Comparison of ENCODE assay signal across 9 cellular contexts in genomic region chr17:39638317-39638716, GRCh38. TPM values are rescaled to one million over a fixed set of nuclear protein-coding genes. Genes with fewer than 3 reads are reported as not detected.
A peak's percentile ranks its signal among the peaks of the same experiment; 100 is the strongest.
DNase-seq lines count a peak whose midpoint lies in the region; TF ChIP-seq lines count a peak whose summit lies in the region.
"Had no signal": no experiment of that assay in that cellular context is flagged by ENCODE, and none has a peak within 500 bp of the region (broad histone marks: within the 10 kb centered on the region; RNA-seq: fewer than 3 reads in every experiment).

No MANE protein-coding gene starts in this region.

- H3F3A ChIP-seq in DOHH2 (ENCODE audit: control insufficient read depth, insufficient read depth) (no peaks in the 10 kb centered on the region), OCI-LY1 (ENCODE audit: insufficient read depth, low read length) (no peaks in the 10 kb centered on the region)

- H3K27me3 Mint-ChIP-seq in endodermal cell (ENCODE audit: insufficient read depth): no peaks in the 10 kb centered on the region

- H3K9me3 Mint-ChIP-seq in endodermal cell: no peaks in the 10 kb centered on the region

- H3K9me3 ChIP-seq in DOHH2 (ENCODE audit: control insufficient read depth, insufficient read depth, low read length) (no peaks in the 10 kb centered on the region), OCI-LY1 (ENCODE audit: low read length) (no peaks in the 10 kb centered on the region), endodermal cell (ENCODE audit: control insufficient read depth, low read length) (no peaks in the 10 kb centered on the region), trophoblast cell (ENCODE audit: insufficient read depth, low read depth, low read length) (no peaks in the 10 kb centered on the region), WERI-Rb-1 (ENCODE audit: severe bottlenecking) (no peaks in the 10 kb centered on the region)

- no peaks in the 10 kb centered on the region for H3K27me3 ChIP-seq in DOHH2 (ENCODE audit: control insufficient read depth, low read length)
- no peaks in the 10 kb centered on the region for H3K27me3 ChIP-seq in OCI-LY1 (ENCODE audit: insufficient read depth, low read length)
- H3K27me3 ChIP-seq in endodermal cell (ENCODE audit: control insufficient read depth, insufficient read depth, low read length, poor library complexity, severe bottlenecking): no peaks in the 10 kb centered on the region
- no peaks in the 10 kb centered on the region for H3K27me3 ChIP-seq in trophoblast cell (ENCODE audit: insufficient read depth, low read length)
- no peaks in the 10 kb centered on the region for H3K27me3 ChIP-seq in WERI-Rb-1 (ENCODE audit: insufficient read depth, low read depth, severe bottlenecking)

- no peak overlapping the region for H2AK5ac ChIP-seq in trophoblast cell (ENCODE audit: low read length)

- peaks cover 65% of the 10 kb centered on the region for H3K79me2 ChIP-seq in DOHH2 (ENCODE audit: control insufficient read depth, low read length)
- H3K79me2 ChIP-seq in OCI-LY1 (ENCODE audit: insufficient read depth, low read length): no peaks in the 10 kb centered on the region; the same call in 1 of the 2 replicates
- peaks cover 4% of the 10 kb centered on the region for H3K79me2 ChIP-seq in trophoblast cell (ENCODE audit: control insufficient read depth, insufficient read depth, low read length, poor library complexity)

- no peak overlapping the region for H4K8ac ChIP-seq in trophoblast cell (ENCODE audit: low read depth, low read length)

- WGBS in endodermal cell (ENCODE audit: insufficient coverage in 1 of 2, insufficient read length in 1 of 2), 2 experiments: 92 to 97% methylated on average over 4 to 7 of the region's 7 CpGs
- no CpG with 5 or more reads among the region's 7 CpGs for WGBS in trophoblast cell (ENCODE audit: extremely low coverage, insufficient coverage, insufficient read length)

- peaks cover 9% of the 10 kb centered on the region; the same call in 1 of the 2 replicates for H3K36me3 ChIP-seq in DOHH2 (ENCODE audit: control insufficient read depth, low read length)
- H3K36me3 ChIP-seq in OCI-LY1 (ENCODE audit: insufficient read depth, low read length): no peaks in the 10 kb centered on the region
- no peaks in the 10 kb centered on the region for H3K36me3 ChIP-seq in endodermal cell (ENCODE audit: control insufficient read depth, insufficient read depth, low read length)
- H3K36me3 ChIP-seq in trophoblast cell (ENCODE audit: control insufficient read depth in 1 of 2, insufficient read depth in 2 of 2, low read length in 2 of 2): no peaks in the 10 kb centered on the region
- H3K36me3 ChIP-seq in WERI-Rb-1: peaks cover 27% of the 10 kb centered on the region

- H3K79me1 ChIP-seq in trophoblast cell (ENCODE audit: low read length): peaks cover 7% of the 10 kb centered on the region

- DNase-seq in endodermal cell: no peak
- DNase-seq in trophoblast cell: no peak
- DNase-seq in H4 (ENCODE audit: low spot score): no peak
- DNase-seq in iPS-NIHi11 (ENCODE audit: low spot score): no peak
- no peak for DNase-seq in middle frontal gyrus (ENCODE audit: extremely low spot score, low spot score)
- DNase-seq in WERI-Rb-1: no peak
- DNase-seq: NCI-H524 had no signal

- no peak overlapping the region for H2BK5ac ChIP-seq in trophoblast cell (ENCODE audit: low read depth, low read length, poor library complexity)

- no peak overlapping the region for H2BK12ac ChIP-seq in trophoblast cell (ENCODE audit: low read length)

- no peaks in the 10 kb centered on the region for H3K36me3 Mint-ChIP-seq in endodermal cell (ENCODE audit: low read depth)

- H3K9me2 ChIP-seq in DOHH2 (replicated peaks; ENCODE audit: control insufficient read depth, low read length) (no peaks in the 10 kb centered on the region), OCI-LY1 (ENCODE audit: low read depth, low read length) (no peaks in the 10 kb centered on the region)

- no peak overlapping the region for H3K27ac Mint-ChIP-seq in endodermal cell

- no peak overlapping the region for H4K12ac ChIP-seq in trophoblast cell (ENCODE audit: low read depth, low read length)

- no peak overlapping the region for H3K4ac ChIP-seq in trophoblast cell (ENCODE audit: low read depth, low read length)

- no peak overlapping the region for H2AFZ ChIP-seq in OCI-LY1 (ENCODE audit: low read length)
- H2AFZ ChIP-seq in trophoblast cell (ENCODE audit: insufficient read depth, low read length, poor library complexity): no peak overlapping the region

- H3K4me2 ChIP-seq in DOHH2 (ENCODE audit: low read length) (peak overlapping the region; percentile 99), OCI-LY1 (ENCODE audit: low read length) (peak overlapping the region; percentile 96), trophoblast cell (ENCODE audit: low read length) (no peak overlapping the region)

- peak overlapping the region; percentile 86 for H3K4me3 Mint-ChIP-seq in endodermal cell

- H3K4me3 ChIP-seq in DOHH2 (ENCODE audit: low read length): peak overlapping the region; percentile 99
- peak overlapping the region; percentile 81 for H3K4me3 ChIP-seq in OCI-LY1 (ENCODE audit: low read depth, low read length, poor library complexity, severe bottlenecking)
- H3K4me3 ChIP-seq in endodermal cell (ENCODE audit: low read length): peak overlapping the region; percentile 84
- H3K4me3 ChIP-seq in trophoblast cell (ENCODE audit: low read depth, low read length): no peak overlapping the region
- H3K4me3 ChIP-seq in WERI-Rb-1 (ENCODE audit: low read depth, low read length): no peak overlapping the region

- H2BK120ac ChIP-seq in trophoblast cell (ENCODE audit: insufficient read depth, low read length, poor library complexity): no peak overlapping the region

- H3K27ac ChIP-seq in DOHH2 (ENCODE audit: low read depth, low read length) (no peak overlapping the region), OCI-LY1 (ENCODE audit: low read depth, low read length, poor library complexity, severe bottlenecking) (no peak overlapping the region), endodermal cell (ENCODE audit: low read depth, low read length) (no peak overlapping the region), trophoblast cell (ENCODE audit: low read depth, low read length) (no peak overlapping the region), WERI-Rb-1 (no peak overlapping the region)

- H3K9ac ChIP-seq in OCI-LY1 (ENCODE audit: low read length) (peak overlapping the region; percentile 84), endodermal cell (ENCODE audit: extremely low read depth, low read length, poor library complexity, severe bottlenecking) (no peak overlapping the region), trophoblast cell (ENCODE audit: low read length) (peak overlapping the region; percentile 8)

- no peak overlapping the region for H3K14ac ChIP-seq in trophoblast cell (ENCODE audit: low read length)

- peaks cover 27% of the 10 kb centered on the region for H3K4me1 Mint-ChIP-seq in endodermal cell

- TF ChIP-seq CTCF in DOHH2 (IDR thresholded peaks at IDR 0.05; ENCODE audit: low read depth, low read length, poor library complexity, severe bottlenecking): no peak
- no peak for TF ChIP-seq CTCF in OCI-LY1 (IDR thresholded peaks at IDR 0.05; ENCODE audit: low read length)
- TF ChIP-seq CTCF in endodermal cell (conservative IDR thresholded peaks at IDR 0.05): no peak
- no peak for TF ChIP-seq CTCF in WERI-Rb-1 (IDR thresholded peaks at IDR 0.05; ENCODE audit: low read depth, low read length)

- peaks cover 29% of the 10 kb centered on the region for H3K4me1 ChIP-seq in DOHH2 (ENCODE audit: control insufficient read depth, low read length)
- H3K4me1 ChIP-seq in OCI-LY1 (ENCODE audit: insufficient read depth, low read length, severe bottlenecking): peaks cover 28% of the 10 kb centered on the region
- no peaks in the 10 kb centered on the region for H3K4me1 ChIP-seq in endodermal cell (ENCODE audit: control insufficient read depth, insufficient read depth, low read length)
- H3K4me1 ChIP-seq in trophoblast cell (ENCODE audit: control insufficient read depth in 1 of 2, insufficient read depth in 2 of 2, low read length in 2 of 2): peaks cover 15 to 20% of the 10 kb centered on the region in 2 experiments

- H4K20me1 ChIP-seq in DOHH2 (ENCODE audit: control insufficient read depth, insufficient read depth, low read depth, low read length): peaks cover 11% of the 10 kb centered on the region; the same call in 1 of the 2 replicates
- H4K20me1 ChIP-seq in OCI-LY1 (ENCODE audit: insufficient read depth, low read length): no peaks in the 10 kb centered on the region

- H3K23ac ChIP-seq in trophoblast cell (ENCODE audit: low read length): no peak overlapping the region

- no peak overlapping the region for H4K91ac ChIP-seq in trophoblast cell (ENCODE audit: low read depth, low read length)

- H3K18ac ChIP-seq in trophoblast cell (ENCODE audit: low read length): no peak overlapping the region

RNA-seq across cellular contexts. Expression of gene STARD3, which starts 1.4 kb away (rescaled TPM):
- total RNA-seq in endodermal cell: 10 to 100 TPM; 60.3 to 60.5 TPM
- polyA plus RNA-seq in endodermal cell (2013, experiment 1 of 2): 52.0 TPM
- 54.0 TPM for polyA plus RNA-seq in endodermal cell (2013, experiment 2 of 2)
- polyA plus RNA-seq in trophoblast cell (2013): 51.9 and 53.4 TPM in 2 replicates
- total RNA-seq in H4 (2014; rRNA removed; shearing (Covaris generic)): 20.7 and 22.9 TPM in 2 replicates

RNA-seq across cellular contexts. Expression of gene PPP1R1B, which starts 11.6 kb away (rescaled TPM):
- total RNA-seq in endodermal cell: 1 to 10 TPM; 1.0 to 2.1 TPM
- 0.46 TPM for polyA plus RNA-seq in endodermal cell (2013, experiment 1 of 2)
- polyA plus RNA-seq in endodermal cell (2013, experiment 2 of 2): not detected
- 0.07 and 0.12 TPM in 2 replicates for polyA plus RNA-seq in trophoblast cell (2013)
- not detected in 2 replicates for total RNA-seq in H4 (2014; rRNA removed; shearing (Covaris generic))

RNA-seq across cellular contexts. Expression of gene TCAP, which starts 26.8 kb away (rescaled TPM):
- 1 to 10 TPM; 1.5 to 1.9 TPM for total RNA-seq in endodermal cell
- 2.5 TPM for polyA plus RNA-seq in endodermal cell (2013, experiment 1 of 2)
- 2.1 TPM for polyA plus RNA-seq in endodermal cell (2013, experiment 2 of 2)
- polyA plus RNA-seq in trophoblast cell (2013): 0.15 and 0.19 TPM in 2 replicates
- 0.81 TPM in 1 of 2 replicates, not detected in the other for total RNA-seq in H4 (2014; rRNA removed; shearing (Covaris generic))

RNA-seq across cellular contexts. Expression of gene PNMT, which starts 29.9 kb away (rescaled TPM):
- total RNA-seq in endodermal cell: 1 to 10 TPM in 1 of 2 donors, under 1 TPM in 1; 0.55 to 1.0 TPM
- 0.71 TPM for polyA plus RNA-seq in endodermal cell (2013, experiment 1 of 2)
- 0.37 TPM for polyA plus RNA-seq in endodermal cell (2013, experiment 2 of 2)
- polyA plus RNA-seq in trophoblast cell (2013): 0.05 and 0.07 TPM in 2 replicates
- not detected in 2 replicates for total RNA-seq in H4 (2014; rRNA removed; shearing (Covaris generic))

RNA-seq across cellular contexts. Expression of gene NEUROD2, which starts 30.6 kb away (rescaled TPM):
- total RNA-seq in endodermal cell: not detected
- polyA plus RNA-seq in endodermal cell (2013, experiment 1 of 2): not detected
- polyA plus RNA-seq in endodermal cell (2013, experiment 2 of 2): not detected
- polyA plus RNA-seq in trophoblast cell (2013): not detected in 2 replicates
- 0.02 TPM in 1 of 2 replicates, not detected in the other for total RNA-seq in H4 (2014; rRNA removed; shearing (Covaris generic))

Comparison
In these comparisons a context has a peak if more than half of its experiments do, and no peak if none do; other contexts are left out.
1. H3K4me3 ChIP-seq: peak in DOHH2 (single experiment), OCI-LY1 (single experiment) and endodermal cell (single experiment); none in trophoblast cell (single experiment) and WERI-Rb-1 (single experiment).